ENCODE assay signal across 27 cellular contexts in genomic region chr5:1899201-1899600, GRCh38. TPM values are rescaled to one million over a fixed set of nuclear protein-coding genes. Genes with fewer than 3 reads are reported as not detected.
"Had no signal": no experiment of that assay in that cellular context is flagged by ENCODE, and none has a peak within 500 bp of the region (broad histone marks: within the 10 kb centered on the region; RNA-seq: fewer than 3 reads in every experiment).

No MANE protein-coding gene starts in this region.

- ATAC-seq: HepG2, Panc1, PC-3, Right ventricle myocardium inferior had no signal

- H3K27ac ChIP-seq: RWPE1, SJSA1, SK-N-MC had no signal

- H3K4me1 ChIP-seq: SJSA1 had no signal

- DNase-seq: IMR-90; Karpas-422; KG1; MM.1S; NCI-H1092 treated with DMSO at 0.1 percent for 48 hours; NCI-H1436; NCI-H187; NCI-H2029; NCI-H2081 treated with DMSO at 0.1 percent for 48 hours; NCI-H2171; NCI-H226; NCI-H446; NCI-H510A; NCI-H524 treated with DMSO at 0.1 percent for 48 hours; NCI-H69; NCI-H774; NK-92 treated with Interleukin-12 subunit alpha and Interleukin-12 subunit beta, amount 100 ng/mL, for 24 hours; PC-3; SIG-M5 had no signal

- H3K36me3 ChIP-seq: SJSA1 had no signal

- H3K4me3 ChIP-seq: SJSA1, SK-N-MC had no signal

RNA-seq across cellular contexts. Expression of gene IRX4, which starts 16.5 kb away (rescaled TPM):
- total RNA-seq: HepG2, HT1080, IMR-90, OCI-LY7, PC-3, SJSA1 had no signal
- polyA plus RNA-seq: HepG2, IMR-90 had no signal
